In the genomic region with DNA sequence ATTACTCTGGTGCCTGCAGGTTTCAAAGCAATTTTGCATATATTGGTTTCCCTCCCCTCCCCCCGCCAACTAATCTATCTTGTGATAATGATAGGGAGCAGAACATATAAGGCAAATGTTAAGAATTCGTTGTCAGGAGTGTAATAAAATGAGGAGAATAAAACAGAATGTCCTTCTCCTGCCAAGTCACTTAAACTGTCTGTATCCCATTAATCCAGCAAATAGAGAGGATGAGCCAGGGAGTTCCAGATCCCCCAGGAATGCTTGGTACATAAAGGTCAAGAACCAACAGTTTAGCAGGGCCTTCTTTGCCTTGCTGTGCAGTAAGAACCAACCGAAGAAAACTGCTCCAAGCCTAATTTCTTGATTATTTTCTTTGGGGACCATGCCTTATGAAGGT, we compare ENCODE assay signal across 14 cellular contexts.
"Had no signal": no experiment of that assay in that cellular context is flagged by ENCODE, and none has a peak within 500 bp of the region (broad histone marks: within the 10 kb centered on the region; RNA-seq: fewer than 3 reads in every experiment).

No MANE protein-coding gene starts in this region.

- H3K36me3 Mint-ChIP-seq: naive thymus-derived CD8-positive, alpha-beta T cell; type B pancreatic cell had no signal

- H3K4me1 ChIP-seq: heart left ventricle had no signal

- H3K9me3 Mint-ChIP-seq: effector memory CD8-positive, alpha-beta T cell; naive thymus-derived CD8-positive, alpha-beta T cell; type B pancreatic cell had no signal

- H3K9me3 ChIP-seq: esophagus squamous epithelium, heart left ventricle, neutrophil, right atrium auricular region had no signal

- H3K4me1 Mint-ChIP-seq: naive thymus-derived CD8-positive, alpha-beta T cell had no signal

- DNase-seq: effector memory CD8-positive, alpha-beta T cell; esophagus squamous epithelium; heart left ventricle; hippocampal formation; naive thymus-derived CD8-positive, alpha-beta T cell; small intestine; stimulated activated CD4-positive, alpha-beta T cell treated with anti-CD3 and anti-CD28 coated beads, Interleukin-12 subunit alpha, Interleukin-12 subunit beta, amount 100 ng/mL, for 4 hours; stimulated activated CD4-positive, alpha-beta T cell treated with anti-CD3 and anti-CD28 coated beads, Interleukin-2, amount 100 ng/mL, for 48 hours; stimulated activated naive CD4-positive, alpha-beta T cell treated with Interleukin-2 at 50 U/mL for 16 hours had no signal

- H3K27ac Mint-ChIP-seq: effector memory CD8-positive, alpha-beta T cell; naive thymus-derived CD8-positive, alpha-beta T cell; type B pancreatic cell had no signal

- H3K4me3 Mint-ChIP-seq: effector memory CD8-positive, alpha-beta T cell; naive thymus-derived CD8-positive, alpha-beta T cell; type B pancreatic cell had no signal

- H3K36me3 ChIP-seq: esophagus squamous epithelium, heart left ventricle, neutrophil, right atrium auricular region had no signal

- FAIRE-seq: frontal cortex, small intestine had no signal

- H3K27me3 Mint-ChIP-seq: type B pancreatic cell had no signal

- ATAC-seq: effector memory CD8-positive, alpha-beta T cell; heart left ventricle; naive thymus-derived CD8-positive, alpha-beta T cell had no signal

- H3K27me3 ChIP-seq: esophagus squamous epithelium, heart left ventricle, right atrium auricular region had no signal

- H3K4me3 ChIP-seq: esophagus squamous epithelium, heart left ventricle, right atrium auricular region had no signal

- H3K27ac ChIP-seq: epithelial cell of prostate, esophagus squamous epithelium, neutrophil had no signal
